33 cellular contexts compared by ENCODE assay signal in genomic region chr17:13333661-13334060, GRCh38.
"Had no signal": no experiment of that assay in that cellular context is flagged by ENCODE, and none has a peak within 500 bp of the region (broad histone marks: within the 10 kb centered on the region; RNA-seq: fewer than 3 reads in every experiment).

No MANE protein-coding gene starts in this region.

- DNase-seq: activated B cell treated with CpG ODN at 0.5 μM for 24 hours; activated CD4-positive, alpha-beta T cell treated with anti-CD3 and anti-CD28 coated beads for 48 hours; activated CD4-positive, alpha-beta T cell treated with anti-CD3 and anti-CD28 coated beads, Interleukin-2, amount 50 U/mL, for 1 hour; activated CD4-positive, alpha-beta T cell treated with anti-CD3 and anti-CD28 coated beads, Interleukin-2, amount 50 U/mL, for 48 hours; activated CD8-positive, alpha-beta memory T cell treated with anti-CD3 and anti-CD28 coated beads for 24 hours; activated CD8-positive, alpha-beta T cell treated with anti-CD3 and anti-CD28 coated beads for 36 hours; activated effector memory CD4-positive, alpha-beta T cell treated with anti-CD3 and anti-CD28 coated beads, Interleukin-2, amount 50 U/mL, for 16 hours; activated naive CD4-positive, alpha-beta T cell; activated naive CD4-positive, alpha-beta T cell treated with anti-CD3 and anti-CD28 coated beads, Interleukin-2, amount 10 ng/mL, durations not matched to agents 7 days and 5 days; activated naive CD8-positive, alpha-beta T cell treated with anti-CD3 and anti-CD28 coated beads, Interleukin-2, amount 10 ng/mL, durations not matched to agents 7 days and 5 days; activated T-cell treated with anti-CD3 and anti-CD28 coated beads, Interleukin-2, amount 50 U/mL, for 4 hours; central memory CD4-positive, alpha-beta T cell; cerebellar nuclear complex; colonic mucosa; effector CD8-positive, alpha-beta T cell; esophagus squamous epithelium; foreskin melanocyte; T-helper 1 cell; T-helper 17 cell; T1000; WERI-Rb-1 had no signal

- H3K4me1 ChIP-seq: ascending aorta, breast epithelium, colonic mucosa had no signal

- ATAC-seq: activated CD4-positive, CD25-positive, alpha-beta regulatory T cell treated with anti-CD3 and anti-CD28 coated beads, Interleukin-2, amount 50 U/mL, for 24 hours; activated CD8-positive, alpha-beta T cell treated with anti-CD3 and anti-CD28 coated beads for 36 hours; activated naive CD4-positive, alpha-beta T cell treated with anti-CD3 and anti-CD28 coated beads, Interleukin-2, amount 50 U/mL, for 72 hours; activated T-cell treated with anti-CD3 and anti-CD28 coated beads, Interleukin-2, amount 50 U/mL, for 4 hours; gastroesophageal sphincter; T-helper 17 cell had no signal

- H3K4me3 ChIP-seq: ascending aorta, breast epithelium, cardiac muscle cell, colonic mucosa, esophagus squamous epithelium, gastroesophageal sphincter had no signal

- H3K9me3 Mint-ChIP-seq: activated CD8-positive, alpha-beta T cell treated with anti-CD3 and anti-CD28 coated beads for 36 hours; activated naive CD4-positive, alpha-beta T cell treated with anti-CD3 and anti-CD28 coated beads, Interleukin-2, amount 10 ng/mL, durations not matched to agents 7 days and 5 days; activated naive CD4-positive, alpha-beta T cell treated with anti-CD3 and anti-CD28 coated beads, Interleukin-2, amount 50 U/mL, for 72 hours; activated naive CD8-positive, alpha-beta T cell treated with anti-CD3 and anti-CD28 coated beads, Interleukin-2, amount 10 ng/mL, durations not matched to agents 7 days and 5 days; activated T-cell treated with anti-CD3 and anti-CD28 coated beads, Interleukin-2, amount 50 U/mL, for 4 hours; activated T-helper 2 cell treated with anti-CD3 and anti-CD28 coated beads, Interferon-gamma antibody, Interleukin-2, Interleukin-4, amounts not matched to agents 10 μg/mL and 5 μg/mL and 100 μg/mL, durations not matched to agents 14 hours and 24 hours and 36 hours; T-helper 2 cell treated with Interferon-gamma antibody and Interleukin-4, amounts not matched to agents 5 μg/mL and 100 μg/mL, for 36 hours had no signal

- H3K4me3 Mint-ChIP-seq: activated B cell treated with CpG ODN at 0.5 μM for 24 hours; activated CD8-positive, alpha-beta T cell treated with anti-CD3 and anti-CD28 coated beads for 36 hours; activated naive CD4-positive, alpha-beta T cell treated with anti-CD3 and anti-CD28 coated beads, Interleukin-2, amount 10 ng/mL, durations not matched to agents 7 days and 5 days; activated naive CD8-positive, alpha-beta T cell treated with anti-CD3 and anti-CD28 coated beads, Interleukin-2, amount 10 ng/mL, durations not matched to agents 7 days and 5 days; activated T-cell treated with anti-CD3 and anti-CD28 coated beads, Interleukin-2, amount 50 U/mL, for 4 hours; brain; T-helper 17 cell; T-helper 2 cell treated with Interferon-gamma antibody and Interleukin-4, amounts not matched to agents 5 μg/mL and 100 μg/mL, for 36 hours had no signal

- H3K27ac Mint-ChIP-seq: activated B cell treated with CpG ODN at 0.5 μM for 24 hours; activated CD8-positive, alpha-beta T cell treated with anti-CD3 and anti-CD28 coated beads for 36 hours; activated naive CD4-positive, alpha-beta T cell treated with anti-CD3 and anti-CD28 coated beads, Interleukin-2, amount 10 ng/mL, durations not matched to agents 7 days and 5 days; activated naive CD8-positive, alpha-beta T cell treated with anti-CD3 and anti-CD28 coated beads, Interleukin-2, amount 10 ng/mL, durations not matched to agents 7 days and 5 days; activated T-helper 2 cell treated with anti-CD3 and anti-CD28 coated beads, Interferon-gamma antibody, Interleukin-2, Interleukin-4, amounts not matched to agents 10 μg/mL and 5 μg/mL and 100 μg/mL, durations not matched to agents 14 hours and 24 hours and 36 hours; brain; T-helper 17 cell; T-helper 2 cell treated with Interferon-gamma antibody and Interleukin-4, amounts not matched to agents 5 μg/mL and 100 μg/mL, for 36 hours had no signal

- H3K27ac ChIP-seq: ascending aorta, breast epithelium, cardiac muscle cell, colonic mucosa, epithelial cell of prostate, esophagus squamous epithelium, gastroesophageal sphincter, WERI-Rb-1 had no signal

- H3K27me3 Mint-ChIP-seq: activated B cell treated with CpG ODN at 0.5 μM for 24 hours; activated naive CD4-positive, alpha-beta T cell treated with anti-CD3 and anti-CD28 coated beads, Interleukin-2, amount 10 ng/mL, durations not matched to agents 7 days and 5 days; brain had no signal

- H3K36me3 Mint-ChIP-seq: activated naive CD4-positive, alpha-beta T cell treated with anti-CD3 and anti-CD28 coated beads, Interleukin-2, amount 10 ng/mL, durations not matched to agents 7 days and 5 days; activated naive CD4-positive, alpha-beta T cell treated with anti-CD3 and anti-CD28 coated beads, Interleukin-2, amount 50 U/mL, for 72 hours; activated naive CD8-positive, alpha-beta T cell treated with anti-CD3 and anti-CD28 coated beads, Interleukin-2, amount 10 ng/mL, durations not matched to agents 7 days and 5 days; brain had no signal

- H3K27me3 ChIP-seq: ascending aorta, breast epithelium, cardiac muscle cell, colonic mucosa had no signal

- H3K9me3 ChIP-seq: ascending aorta, breast epithelium, colonic mucosa, esophagus squamous epithelium, gastroesophageal sphincter had no signal

- FAIRE-seq: endometrium, endothelial cell of umbilical vein had no signal

- H3K4me1 Mint-ChIP-seq: activated B cell treated with CpG ODN at 0.5 μM for 24 hours; activated naive CD8-positive, alpha-beta T cell treated with anti-CD3 and anti-CD28 coated beads, Interleukin-2, amount 10 ng/mL, durations not matched to agents 7 days and 5 days; T-helper 17 cell had no signal

- H3K36me3 ChIP-seq: ascending aorta, breast epithelium, cardiac muscle cell, colonic mucosa, esophagus squamous epithelium, gastroesophageal sphincter, WERI-Rb-1 had no signal
